Comparison of ENCODE assay signal across 1 cellular context in the genomic region with DNA sequence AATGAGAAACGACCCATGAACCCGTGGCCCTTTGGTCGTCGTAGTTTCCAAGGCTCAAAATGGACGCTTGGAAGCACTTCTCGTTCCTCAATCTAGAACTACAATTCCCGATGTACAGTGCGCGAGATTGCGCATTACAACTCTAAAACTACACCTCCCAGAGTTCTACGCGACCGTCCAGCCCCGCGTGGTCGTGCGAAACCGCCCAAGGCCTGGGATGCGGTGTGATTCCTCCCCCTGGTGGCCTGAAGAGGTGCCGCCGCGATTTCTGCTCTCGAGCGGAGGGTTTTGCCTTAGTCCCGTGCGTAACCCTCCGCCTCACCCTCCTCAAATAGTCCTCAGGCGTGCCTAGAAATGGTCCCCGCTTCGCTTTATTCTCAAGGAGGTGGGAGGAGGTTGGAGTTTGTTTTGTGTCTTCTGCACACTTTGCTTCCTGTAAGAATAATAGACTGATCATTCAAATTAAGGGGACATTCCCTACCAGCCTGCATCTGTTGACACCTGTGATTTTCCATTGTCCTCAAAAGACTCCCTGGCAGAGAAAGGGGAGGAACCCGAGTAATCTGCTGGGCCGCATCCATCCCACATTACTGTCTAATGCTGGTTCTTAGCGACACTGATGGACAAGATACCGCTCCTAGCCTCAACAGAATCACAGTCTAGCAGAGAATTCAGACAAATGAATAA.
TF ChIP-seq lines count a peak whose summit lies in the region.

No MANE protein-coding gene starts in this region.

TF ChIP-seq in A549, 52 proteins besides CTCF, POLR2A, EP300 and RAD21 (continued from another document):
- peak; percentile 85 for TF ChIP-seq CHD2 (IDR thresholded peaks at IDR 0.05; ENCODE audit: low read length, partially characterized antibody)
- TF ChIP-seq, protein P1, sequence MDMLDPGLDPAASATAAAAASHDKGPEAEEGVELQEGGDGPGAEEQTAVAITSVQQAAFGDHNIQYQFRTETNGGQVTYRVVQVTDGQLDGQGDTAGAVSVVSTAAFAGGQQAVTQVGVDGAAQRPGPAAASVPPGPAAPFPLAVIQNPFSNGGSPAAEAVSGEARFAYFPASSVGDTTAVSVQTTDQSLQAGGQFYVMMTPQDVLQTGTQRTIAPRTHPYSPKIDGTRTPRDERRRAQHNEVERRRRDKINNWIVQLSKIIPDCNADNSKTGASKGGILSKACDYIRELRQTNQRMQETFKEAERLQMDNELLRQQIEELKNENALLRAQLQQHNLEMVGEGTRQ (IDR thresholded peaks at IDR 0.05): peak; percentile 71
- TF ChIP-seq, protein P2, sequence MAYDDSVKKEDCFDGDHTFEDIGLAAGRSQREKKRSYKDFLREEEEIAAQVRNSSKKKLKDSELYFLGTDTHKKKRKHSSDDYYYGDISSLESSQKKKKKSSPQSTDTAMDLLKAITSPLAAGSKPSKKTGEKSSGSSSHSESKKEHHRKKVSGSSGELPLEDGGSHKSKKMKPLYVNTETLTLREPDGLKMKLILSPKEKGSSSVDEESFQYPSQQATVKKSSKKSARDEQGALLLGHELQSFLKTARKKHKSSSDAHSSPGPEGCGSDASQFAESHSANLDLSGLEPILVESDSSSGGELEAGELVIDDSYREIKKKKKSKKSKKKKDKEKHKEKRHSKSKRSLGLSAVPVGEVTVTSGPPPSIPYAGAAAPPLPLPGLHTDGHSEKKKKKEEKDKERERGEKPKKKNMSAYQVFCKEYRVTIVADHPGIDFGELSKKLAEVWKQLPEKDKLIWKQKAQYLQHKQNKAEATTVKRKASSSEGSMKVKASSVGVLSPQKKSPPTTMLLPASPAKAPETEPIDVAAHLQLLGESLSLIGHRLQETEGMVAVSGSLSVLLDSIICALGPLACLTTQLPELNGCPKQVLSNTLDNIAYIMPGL (CRISPR knock-in tag; IDR thresholded peaks at IDR 0.05; ENCODE audit: borderline replicate concordance): peak; percentile 50; the same call in 1 of the 2 replicates
- TF ChIP-seq MAZ (IDR thresholded peaks at IDR 0.05; ENCODE audit: borderline replicate concordance, low read depth, low read length): 0 out of 2 replicates have a peak, but pooled peaks have one; percentile 66
- TF ChIP-seq, protein P3, sequence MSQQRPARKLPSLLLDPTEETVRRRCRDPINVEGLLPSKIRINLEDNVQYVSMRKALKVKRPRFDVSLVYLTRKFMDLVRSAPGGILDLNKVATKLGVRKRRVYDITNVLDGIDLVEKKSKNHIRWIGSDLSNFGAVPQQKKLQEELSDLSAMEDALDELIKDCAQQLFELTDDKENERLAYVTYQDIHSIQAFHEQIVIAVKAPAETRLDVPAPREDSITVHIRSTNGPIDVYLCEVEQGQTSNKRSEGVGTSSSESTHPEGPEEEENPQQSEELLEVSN (IDR thresholded peaks at IDR 0.05; ENCODE audit: borderline replicate concordance, low read depth): peak; percentile 78; the same call in 1 of the 2 replicates
- peak; percentile 47 to 76; a peak in 4 of 5 replicates for TF ChIP-seq JUN (IDR thresholded peaks at IDR 0.05)
- no peak for TF ChIP-seq ZSCAN20 (CRISPR knock-in tag; IDR thresholded peaks at IDR 0.05)
- TF ChIP-seq JUNB (IDR thresholded peaks at IDR 0.05): no peak
- TF ChIP-seq HEYL (CRISPR knock-in tag; IDR thresholded peaks at IDR 0.05): no peak
TF ChIP-seq in A549: peak in this region for 14.
